8 cellular contexts compared by ENCODE assay signal in the genomic region with DNA sequence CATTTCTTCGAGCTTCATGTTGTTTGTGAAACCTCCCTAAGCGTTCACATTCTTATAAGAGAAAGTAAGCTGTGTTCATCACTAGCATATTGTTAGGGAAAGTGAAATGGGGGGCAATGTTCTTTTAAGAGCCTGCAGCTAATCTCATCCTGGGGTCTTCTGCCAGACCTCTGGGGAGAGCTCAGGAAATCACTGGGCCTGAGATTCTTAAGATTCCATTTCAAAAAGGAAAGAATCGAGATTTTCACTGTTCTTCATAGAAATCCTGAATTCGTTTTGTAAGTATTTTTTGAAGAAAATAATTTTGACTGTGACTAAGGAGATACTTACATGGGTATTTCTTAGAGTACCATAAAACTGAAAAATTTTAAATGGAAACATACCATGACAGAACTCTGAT.
"Had no signal": no experiment of that assay in that cellular context is flagged by ENCODE, and none has a peak within 500 bp of the region (broad histone marks: within the 10 kb centered on the region; RNA-seq: fewer than 3 reads in every experiment).

No MANE protein-coding gene starts in this region.

- H3K27ac ChIP-seq: HL-60, KMS-11 had no signal

- FAIRE-seq: HepG2, HTR-8/SVneo, K562 had no signal

- ATAC-seq: HepG2, K562 had no signal

- DNase-seq: IMR-90, KBM-7, KG1 had no signal

- H3K4me3 ChIP-seq: K562 had no signal

- H3K4me2 ChIP-seq: KMS-11 had no signal
